ENCODE assay signal across 9 cellular contexts in the genomic region with DNA sequence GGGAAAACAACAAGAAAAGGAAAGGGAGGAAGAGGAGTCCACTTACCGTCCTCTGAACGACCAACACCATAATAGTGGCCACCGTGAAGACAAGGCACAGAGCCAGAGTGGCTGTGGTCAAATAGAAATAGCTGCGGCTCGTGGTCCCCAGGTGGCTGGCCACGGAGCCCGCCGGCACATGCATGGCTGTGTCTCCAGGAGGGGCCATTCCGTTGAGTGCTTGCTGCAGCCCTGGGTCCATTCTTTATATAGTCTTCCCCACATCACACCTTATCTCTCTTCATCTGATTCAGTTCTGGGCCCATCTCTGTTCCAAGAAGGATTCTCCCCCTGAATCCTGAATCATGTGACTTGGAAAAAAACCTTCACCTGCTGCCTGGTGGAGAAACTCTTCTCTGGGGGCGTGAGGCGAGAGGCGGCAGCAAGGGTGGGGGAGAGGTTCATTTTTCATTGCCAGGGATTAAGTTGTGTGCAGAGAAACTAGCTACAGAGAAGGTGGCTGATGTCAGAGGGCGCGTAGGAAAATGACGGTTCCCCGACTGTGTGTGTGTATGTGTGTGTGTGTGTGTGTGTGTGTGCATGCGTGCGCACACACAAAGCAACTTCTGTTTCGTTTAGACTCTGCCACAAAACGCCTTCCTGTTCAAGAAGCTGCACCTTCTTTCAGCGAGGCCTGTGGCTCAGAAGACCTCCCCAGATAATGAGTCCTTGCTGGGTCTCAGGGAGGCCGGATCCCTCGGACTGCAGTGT. TPM values are rescaled to one million over a fixed set of nuclear protein-coding genes. Genes with fewer than 3 reads are reported as not detected.
A peak's percentile ranks its signal among the peaks of the same experiment; 100 is the strongest.
DNase-seq lines count a peak whose midpoint lies in the region; ATAC-seq and TF ChIP-seq lines count a peak whose summit lies in the region.
"Had no signal": no experiment of that assay in that cellular context is flagged by ENCODE, and none has a peak within 500 bp of the region (broad histone marks: within the 10 kb centered on the region; RNA-seq: fewer than 3 reads in every experiment).

A gene with protein sequence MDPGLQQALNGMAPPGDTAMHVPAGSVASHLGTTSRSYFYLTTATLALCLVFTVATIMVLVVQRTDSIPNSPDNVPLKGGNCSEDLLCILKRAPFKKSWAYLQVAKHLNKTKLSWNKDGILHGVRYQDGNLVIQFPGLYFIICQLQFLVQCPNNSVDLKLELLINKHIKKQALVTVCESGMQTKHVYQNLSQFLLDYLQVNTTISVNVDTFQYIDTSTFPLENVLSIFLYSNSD (minus strand): TSS at position 529 of the 750 bp plus-strand sequence. CDS start 288 bp downstream, at position 241.

- 69 to 83% (median 78%) methylated on average over 23 of the region's 23 CpGs for WGBS in heart left ventricle, 4 donors
- WGBS in thyroid gland, 2 donors, result 85 to 91% methylated on average over 23 of the region's 23 CpGs

- ATAC-seq in HG03280 (IDR thresholded peaks at IDR 0.05; ENCODE audit: unreplicated experiment), result peak; percentile 51
- ATAC-seq in activated CD8-positive, alpha-beta T cell treated with anti-CD3 and anti-CD28 coated beads, Interleukin-2, amount 10 ng/mL, durations not matched to agents 7 days and 5 days, result peak; percentile 68
- ATAC-seq in heart left ventricle, result peak in 3 of 4 donors; percentile 32 to 70 (median 62)

- H3K36me3 Mint-ChIP-seq in activated CD8-positive, alpha-beta T cell treated with anti-CD3 and anti-CD28 coated beads, Interleukin-2, amount 10 ng/mL, durations not matched to agents 7 days and 5 days (ENCODE audit: low read depth), result peaks cover 52% of the 10 kb centered on the region
- H3K36me3 Mint-ChIP-seq in type B pancreatic cell, result no peaks in the 10 kb centered on the region

- H3K4me1 Mint-ChIP-seq in activated CD8-positive, alpha-beta T cell treated with anti-CD3 and anti-CD28 coated beads, Interleukin-2, amount 10 ng/mL, durations not matched to agents 7 days and 5 days (ENCODE audit: low read depth), result peaks cover 54% of the 10 kb centered on the region
- no peaks in the 10 kb centered on the region for H3K4me1 Mint-ChIP-seq in type B pancreatic cell (ENCODE audit: unreplicated experiment)

- H3K4me1 ChIP-seq in heart left ventricle (peaks cover 0 to 15% (median 0%) of the 10 kb centered on the region in 12 donors), thyroid gland (peaks cover 14% of the 10 kb centered on the region in 2 donors)

- H3K27ac Mint-ChIP-seq in activated CD8-positive, alpha-beta T cell treated with anti-CD3 and anti-CD28 coated beads, Interleukin-2, amount 10 ng/mL, durations not matched to agents 7 days and 5 days, result peak within 1 kb of the TSS; percentile 99
- no peak within 1 kb of the TSS for H3K27ac Mint-ChIP-seq in type B pancreatic cell

- H3K27ac ChIP-seq in heart left ventricle, result peak within 1 kb of the TSS in 8 of 12 donors; percentile 11 to 92 (median 52)
- no peak within 1 kb of the TSS for H3K27ac ChIP-seq in thyroid gland

- CTCF ChIA-PET in activated CD8-positive, alpha-beta T cell treated with anti-CD3 and anti-CD28 coated beads, Interleukin-2, amount 10 ng/mL, durations not matched to agents 7 days and 5 days (lab: Charles Lee), result interaction anchor here (0.7 to 5.7 kb wide), 17 partner anchors 9 to 443 kb away, joined by 3 to 114 read pairs (median 4); a partner anchor contains a TSS

- H3K27me3 ChIP-seq in heart left ventricle (peaks cover 0 to 25% (median 0%) of the 10 kb centered on the region in 9 donors), thyroid gland (no peaks in the 10 kb centered on the region)

- no peaks in the 10 kb centered on the region for H3K27me3 Mint-ChIP-seq in activated CD8-positive, alpha-beta T cell treated with anti-CD3 and anti-CD28 coated beads, Interleukin-2, amount 10 ng/mL, durations not matched to agents 7 days and 5 days (ENCODE audit: low read depth)
- H3K27me3 Mint-ChIP-seq in type B pancreatic cell, result peaks cover 37% of the 10 kb centered on the region

- no peaks in the 10 kb centered on the region for H3K9me3 ChIP-seq in heart left ventricle
- H3K9me3 ChIP-seq in thyroid gland, result no peaks in the 10 kb centered on the region

- H3K4me3 Mint-ChIP-seq in activated CD8-positive, alpha-beta T cell treated with anti-CD3 and anti-CD28 coated beads, Interleukin-2, amount 10 ng/mL, durations not matched to agents 7 days and 5 days, result peak within 1 kb of the TSS; percentile 99
- H3K4me3 Mint-ChIP-seq in type B pancreatic cell, result no peak within 1 kb of the TSS

- no peak for TF ChIP-seq CTCF in heart left ventricle (IDR thresholded peaks at IDR 0.05)
- TF ChIP-seq CTCF in type B pancreatic cell (conservative IDR thresholded peaks at IDR 0.05), result no peak
- no peak for TF ChIP-seq CTCF in thyroid gland (IDR thresholded peaks at IDR 0.05)

- H3K36me3 ChIP-seq in heart left ventricle, result no peaks in the 10 kb centered on the region
- H3K36me3 ChIP-seq in thyroid gland, result no peaks in the 10 kb centered on the region

- no peaks in the 10 kb centered on the region for H3K9me3 Mint-ChIP-seq in activated CD8-positive, alpha-beta T cell treated with anti-CD3 and anti-CD28 coated beads, Interleukin-2, amount 10 ng/mL, durations not matched to agents 7 days and 5 days (ENCODE audit: insufficient read depth)
- no peaks in the 10 kb centered on the region for H3K9me3 Mint-ChIP-seq in type B pancreatic cell

- peak; percentile 90 for DNase-seq in activated CD8-positive, alpha-beta T cell treated with anti-CD3 and anti-CD28 coated beads, Interleukin-2, amount 10 ng/mL, durations not matched to agents 7 days and 5 days
- DNase-seq in heart left ventricle (peak in 3 of 5 donors; percentile 18 to 35 (median 31)), type B pancreatic cell (ENCODE audit: extremely low spot score, unreplicated experiment) (no peak), thyroid gland (no peak), RKO (ENCODE audit: low spot score) (no peak), HuH-7.5 (ENCODE audit: low spot score) (no peak)
- DNase-seq in stimulated activated CD8-positive, alpha-beta memory T cell treated with anti-CD3 and anti-CD28 coated beads, Interleukin-2, amount 100 ng/mL, for 1 hour (ENCODE audit: low read depth in 2 of 2), result peak; percentile 36 to 37

- intact Hi-C loops in heart left ventricle (cut with DNase I) (no loop called here), thyroid gland (cut with DNase I) (no loop called here)

- POLR2A ChIA-PET in activated CD8-positive, alpha-beta T cell treated with anti-CD3 and anti-CD28 coated beads, Interleukin-2, amount 10 ng/mL, durations not matched to agents 7 days and 5 days (lab: Charles Lee), result interaction anchor here (0.6 to 4.3 kb wide), 31 partner anchors 9 to 338 kb away, joined by 3 to 90 read pairs (median 4); no protein-coding TSS in a partner anchor

- TF ChIP-seq POLR2A in heart left ventricle (IDR thresholded peaks at IDR 0.05) (no peak), thyroid gland (IDR thresholded peaks at IDR 0.05) (no peak)

- H3K4me3 ChIP-seq in heart left ventricle, result peak within 1 kb of the TSS in 7 of 12 donors; percentile 21 to 65 (median 43)
- no peak within 1 kb of the TSS for H3K4me3 ChIP-seq in thyroid gland (replicated peaks in 1 of 3)

RNA-seq across cellular contexts. Expression of the gene that starts here (rescaled TPM):
- total RNA-seq in activated CD8-positive, alpha-beta T cell treated with anti-CD3 and anti-CD28 coated beads, Interleukin-2, amount 10 ng/mL, durations not matched to agents 7 days and 5 days, result 10 to 100 TPM; 52.6 to 55.3 TPM
- total RNA-seq in heart left ventricle (1 to 10 TPM in 2 of 9 donors, under 1 TPM in 7; 0.25 to 4.9 (median 0.92) TPM), type B pancreatic cell (ENCODE audit: low replicate concordance) (0.19 and 0.43 TPM in 2 replicates), thyroid gland (1 to 10 TPM; 1.3 to 4.2 (median 2.1) TPM)
- polyA plus RNA-seq in heart left ventricle, result under 1 TPM in 1 of 2 donors, not detected in 1; 0.47 TPM
- total RNA-seq: fibroblast of lung had no signal
- polyA plus RNA-seq: fibroblast of lung had no signal

Comparison
In these comparisons a context has a peak if more than half of its experiments do, and no peak if none do; other contexts are left out.
1. RNA of the gene that starts here (total RNA-seq): 52.6 to 55.3 TPM in activated CD8-positive, alpha-beta T cell treated with anti-CD3 and anti-CD28 coated beads, Interleukin-2, amount 10 ng/mL, durations not matched to agents 7 days and 5 days; 1.3 to 4.2 TPM in thyroid gland, 0.25 to 4.9 TPM in heart left ventricle and 0.19 to 0.43 TPM in type B pancreatic cell; every median in the first group is over 4 times any median in the second.
2. DNase-seq: peak in activated CD8-positive, alpha-beta T cell treated with anti-CD3 and anti-CD28 coated beads, Interleukin-2, amount 10 ng/mL, durations not matched to agents 7 days and 5 days (single experiment), heart left ventricle (3 of 5) and stimulated activated CD8-positive, alpha-beta memory T cell treated with anti-CD3 and anti-CD28 coated beads, Interleukin-2, amount 100 ng/mL, for 1 hour (2 of 2); none in type B pancreatic cell (single experiment), thyroid gland (0 of 2), RKO (single experiment) and HuH-7.5 (single experiment).
3. H3K27ac ChIP-seq: peak in heart left ventricle (8 of 12); none in thyroid gland (0 of 3).
4. H3K4me3 ChIP-seq: peak in heart left ventricle (7 of 12); none in thyroid gland (0 of 3).
5. Peak in every context shown above with its lines, with median percentiles within 50 percentile points of each other: ATAC-seq.